Comparison of ENCODE assay signal across 7 cellular contexts in genomic region chr16:71807905-71808592, GRCh38. TPM values are rescaled to one million over a fixed set of nuclear protein-coding genes. Genes with fewer than 3 reads are reported as not detected.
A peak's percentile ranks its signal among the peaks of the same experiment; 100 is the strongest.
DNase-seq lines count a peak whose midpoint lies in the region; ATAC-seq and TF ChIP-seq lines count a peak whose summit lies in the region.

No MANE protein-coding gene starts in this region.

- peak overlapping the region; percentile 92 for H3K4me2 ChIP-seq in smooth muscle cell

- no peaks in the 10 kb centered on the region for H3K36me3 ChIP-seq in smooth muscle cell (ENCODE audit: low read depth)

- H3K79me2 ChIP-seq in smooth muscle cell (ENCODE audit: low read depth), result peaks cover 55% of the 10 kb centered on the region

- no peak overlapping the region for H2AFZ ChIP-seq in smooth muscle cell (ENCODE audit: low read depth)

- H3K27ac ChIP-seq in smooth muscle cell (ENCODE audit: low read depth), result peak overlapping the region; percentile 96

- H3K4me1 ChIP-seq in smooth muscle cell (ENCODE audit: low read depth), result peaks cover 17% of the 10 kb centered on the region

- ATAC-seq in GM18505 (IDR thresholded peaks at IDR 0.05; ENCODE audit: unreplicated experiment) (peak; percentile 37), HG02588 (IDR thresholded peaks at IDR 0.05; ENCODE audit: unreplicated experiment) (peak; percentile 44)

- no peak for TF ChIP-seq POLR2A in GM18505 (IDR thresholded peaks at IDR 0.05; ENCODE audit: borderline replicate concordance, extremely low read depth, insufficient read depth, insufficient read length)

- no peak for TF ChIP-seq CTCF in smooth muscle cell (IDR thresholded peaks at IDR 0.05; ENCODE audit: borderline replicate concordance, insufficient read depth, poor library complexity, severe bottlenecking)

- peaks cover 51% of the 10 kb centered on the region for H4K20me1 ChIP-seq in smooth muscle cell (ENCODE audit: low read depth)

- peak overlapping the region; percentile 98 for H3K9ac ChIP-seq in smooth muscle cell (ENCODE audit: low read depth)

- H3F3A ChIP-seq in smooth muscle cell (ENCODE audit: low read depth), result no peaks in the 10 kb centered on the region

- H3K4me3 ChIP-seq in iPS-11a (ENCODE audit: low read depth, low read length) (peak overlapping the region; percentile 96), smooth muscle cell (peak overlapping the region; percentile 88)

- H3K27me3 ChIP-seq in smooth muscle cell (ENCODE audit: low read depth), result no peaks in the 10 kb centered on the region

- WGBS in smooth muscle cell (ENCODE audit: low lambda C conversion rate), result 1% methylated on average over 44 of the region's 44 CpGs

- H3K9me3 ChIP-seq in smooth muscle cell (replicated peaks; ENCODE audit: low read depth), result no peaks in the 10 kb centered on the region

- DNase-seq in NCI-H2227 treated with DMSO at 0.1 percent for 48 hours (lab: John Stamatoyannopoulos, UW), result peak; percentile 17
- DNase-seq in amniotic epithelial cell (ENCODE audit: low read depth), result peak; percentile 36
- DNase-seq in smooth muscle cell (lab: John Stamatoyannopoulos, UW; ENCODE audit: unreplicated experiment), result no peak
- DNase-seq in DMS114 treated with DMSO at 0.1 percent for 48 hours (lab: John Stamatoyannopoulos, UW; ENCODE audit: unreplicated experiment), result no peak

RNA-seq across cellular contexts. Expression of gene AP1G1, which starts 0.6 kb away (rescaled TPM):
- 84.4 and 90.3 TPM in 2 replicates for total RNA-seq in smooth muscle cell
- 17.1 and 19.8 TPM in 2 replicates for polyA plus RNA-seq in smooth muscle cell

RNA-seq across cellular contexts. Expression of gene ATXN1L, which starts 37.7 kb away (rescaled TPM):
- 14.8 and 17.6 TPM in 2 replicates for total RNA-seq in smooth muscle cell
- 6.7 and 7.4 TPM in 2 replicates for polyA plus RNA-seq in smooth muscle cell

Comparison
In these comparisons a context has a peak if more than half of its experiments do, and no peak if none do; other contexts are left out.
1. DNase-seq: peak in NCI-H2227 treated with DMSO at 0.1 percent for 48 hours (single experiment) and amniotic epithelial cell (single experiment); none in smooth muscle cell (single experiment) and DMS114 treated with DMSO at 0.1 percent for 48 hours (single experiment).